In the genomic region with DNA sequence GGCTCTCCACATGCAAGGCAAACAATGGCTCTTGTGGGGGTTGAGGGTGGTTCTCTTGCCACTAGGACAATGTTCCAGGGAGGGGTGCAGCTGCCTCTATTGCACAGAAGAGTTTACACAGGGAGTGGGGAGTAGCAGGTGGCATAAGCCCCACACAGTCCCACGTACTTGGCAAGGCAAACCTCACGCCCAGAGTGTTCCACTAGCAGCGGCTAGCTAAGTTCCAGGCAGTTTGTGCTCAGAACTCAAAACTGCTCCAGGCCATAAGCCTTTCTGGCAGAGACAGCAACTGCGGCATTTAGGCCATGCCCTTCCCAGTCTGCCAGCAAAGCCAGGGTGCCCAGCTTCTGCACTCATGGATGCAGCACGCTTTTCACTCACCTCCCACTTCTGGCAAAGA, we compare ENCODE assay signal across 29 cellular contexts. TPM values are rescaled to one million over a fixed set of nuclear protein-coding genes. Genes with fewer than 3 reads are reported as not detected.
"Had no signal": no experiment of that assay in that cellular context is flagged by ENCODE, and none has a peak within 500 bp of the region (broad histone marks: within the 10 kb centered on the region; RNA-seq: fewer than 3 reads in every experiment).

No MANE protein-coding gene starts in this region.

- H3K36me3 ChIP-seq: cardiac muscle cell, neural progenitor cell, right atrium auricular region, thyroid gland, WERI-Rb-1 had no signal

- H3K4me2 ChIP-seq: neural progenitor cell had no signal

- DNase-seq: activated CD4-positive, alpha-beta T cell treated with anti-CD3 and anti-CD28 coated beads for 1 hour; activated CD4-positive, alpha-beta T cell treated with anti-CD3 and anti-CD28 coated beads, Interleukin-2, amount 50 U/mL, for 1 hour; activated CD8-positive, alpha-beta T cell treated with anti-CD3 and anti-CD28 coated beads, Interleukin-2, amount 10 ng/mL, durations not matched to agents 7 days and 5 days; activated gamma-delta T cell; activated naive CD4-positive, alpha-beta T cell treated with anti-CD3 and anti-CD28 coated beads, Interleukin-2, amount 50 U/mL, for 16 hours; activated naive CD8-positive, alpha-beta T cell treated with anti-CD3 and anti-CD28 coated beads, Interleukin-2, amount 50 U/mL, for 24 hours; dorsolateral prefrontal cortex; effector memory CD8-positive, alpha-beta T cell; foreskin melanocyte; immature natural killer cell; psoas muscle; stimulated activated CD4-positive, alpha-beta T cell treated with anti-CD3 and anti-CD28 coated beads, Interleukin-12 subunit alpha, Interleukin-12 subunit beta, amount 100 ng/mL, for 4 hours; stimulated activated CD4-positive, alpha-beta T cell treated with anti-CD3 and anti-CD28 coated beads, Interleukin-4, amount 100 ng/mL, for 4 hours; substantia nigra; thyroid gland; WERI-Rb-1 had no signal

- H3K4me3 ChIP-seq: cardiac muscle cell, dorsolateral prefrontal cortex, lung, neural progenitor cell, psoas muscle, right atrium auricular region, thyroid gland had no signal

- H3K4me1 ChIP-seq: neural progenitor cell, psoas muscle, right atrium auricular region, thyroid gland had no signal

- ATAC-seq: activated CD8-positive, alpha-beta T cell treated with anti-CD3 and anti-CD28 coated beads, Interleukin-2, amount 10 ng/mL, durations not matched to agents 7 days and 5 days; effector memory CD8-positive, alpha-beta T cell; esophagus mucosa; left lobe of liver; psoas muscle had no signal

- H3K27ac ChIP-seq: cardiac muscle cell, dorsolateral prefrontal cortex, neural progenitor cell, psoas muscle, right atrium auricular region, thyroid gland, WERI-Rb-1 had no signal

- H3K27me3 ChIP-seq: cardiac muscle cell, neural progenitor cell, right atrium auricular region, thyroid gland had no signal

- H3K9ac ChIP-seq: neural progenitor cell had no signal

- H3K9me3 ChIP-seq: psoas muscle, right atrium auricular region, thyroid gland had no signal

- FAIRE-seq: endothelial cell of umbilical vein had no signal

RNA-seq across cellular contexts. Expression of a gene that starts 29.0 kb away (rescaled TPM):
- total RNA-seq: activated CD8-positive, alpha-beta T cell treated with anti-CD3 and anti-CD28 coated beads, Interleukin-2, amount 10 ng/mL, durations not matched to agents 7 days and 5 days; activated T-helper 1 cell treated with anti-CD3 and anti-CD28 coated beads, Interleukin-12 subunit alpha, Interleukin-12 subunit beta, Interleukin-2, Interleukin-4 antibody, amounts not matched to agents 30 ng/mL and 10 ng/mL and 1 ng/mL, durations not matched to agents 14 hours and 24 hours and 36 hours; cardiac muscle cell; endothelial cell of umbilical vein; esophagus mucosa; kidney epithelial cell; left lobe of liver; naive thymus-derived CD8-positive, alpha-beta T cell; osteocyte; psoas muscle; right atrium auricular region; T-helper 2 cell treated with Interferon-gamma antibody and Interleukin-4, amounts not matched to agents 100 ng/mL and 5 ng/mL, for 36 hours; ureter had no signal
- polyA plus RNA-seq: cardiac muscle cell; endothelial cell of umbilical vein; immature natural killer cell; naive thymus-derived CD8-positive, alpha-beta T cell had no signal
